Comparison of ENCODE assay signal across 12 cellular contexts in genomic region chr16:7313170-7313569, GRCh38. TPM values are rescaled to one million over a fixed set of nuclear protein-coding genes. Genes with fewer than 3 reads are reported as not detected.
DNase-seq lines count a peak whose midpoint lies in the region; ATAC-seq, FAIRE-seq and TF ChIP-seq lines count a peak whose summit lies in the region.
"Had no signal": no experiment of that assay in that cellular context is flagged by ENCODE, and none has a peak within 500 bp of the region (broad histone marks: within the 10 kb centered on the region; RNA-seq: fewer than 3 reads in every experiment).

No MANE protein-coding gene starts in this region.

- BruUV-seq in GM12878 (replicated peaks; lab: Mats Ljungman, UMichigan) = no TSS peak

- no peaks in the 10 kb centered on the region for H3K27me3 ChIP-seq in GM12878 (replicated peaks in 1 of 2; ENCODE audit: control insufficient read depth in 2 of 2, insufficient read depth in 2 of 2, low read length in 1 of 2)

- no peaks in the 10 kb centered on the region for H3K36me3 ChIP-seq in GM12878 (ENCODE audit: control insufficient read depth in 2 of 2, insufficient read depth in 2 of 2, low read length in 1 of 2)

- SMC1A ChIA-PET in GM12878 (lab: Charles Lee; ENCODE audit: uncharacterized antibody, unreplicated experiment) = no interaction called here

- TF ChIP-seq EP300 in GM12878 (IDR thresholded peaks at IDR 0.05; ENCODE audit: borderline replicate concordance in 1 of 2, control insufficient read depth in 1 of 2, low read depth in 2 of 2, low read length in 2 of 2) = no peak

- peaks cover 17% of the 10 kb centered on the region for H3K4me1 Mint-ChIP-seq in nephron

- POLR2A ChIA-PET in GM12878 (lab: Charles Lee) = no interaction called here

- H2AFZ ChIP-seq in GM12878 (ENCODE audit: control insufficient read depth, low read depth, low read length) = no peak overlapping the region

- H3K4me1 ChIP-seq in GM12878 (ENCODE audit: control insufficient read depth, insufficient read depth, low read length) = no peaks in the 10 kb centered on the region

- no peak for FAIRE-seq in GM12878 (lab: Jason Lieb, UNC)

- H4K20me1 ChIP-seq in GM12878 (ENCODE audit: control insufficient read depth, insufficient read depth) = no peaks in the 10 kb centered on the region

- no peak overlapping the region for H3K4me3 Mint-ChIP-seq in nephron

- H3K4me2 ChIP-seq in GM12878 (ENCODE audit: control insufficient read depth, insufficient read depth) = no peak overlapping the region

- TF ChIP-seq CTCF in LNCaP clone FGC (IDR thresholded peaks at IDR 0.05; ENCODE audit: control insufficient read depth, extremely low read depth, insufficient read depth) = peak; percentile 32
- TF ChIP-seq CTCF in GM12878 (IDR thresholded peaks at IDR 0.05 in 2 of 3, conservative IDR thresholded peaks at IDR 0.05 in 1 of 3; ENCODE audit: control insufficient read depth in 2 of 3, extremely low read depth in 1 of 3, insufficient read depth in 1 of 3, low read depth in 3 of 3, low read length in 3 of 3) = peak in 2 of 3 experiments; percentile 2 to 21; a peak in 2 of 6 replicates
- TF ChIP-seq CTCF in nephron (IDR thresholded peaks at IDR 0.05; ENCODE audit: unreplicated experiment in 3 of 3) = peak; percentile 61 to 74 (median 64)
- no peak for TF ChIP-seq CTCF in omental fat pad (IDR thresholded peaks at IDR 0.05)

- in situ Hi-C loops in GM12878 (cut with MboI) = no loop called here

- H3K4me3 ChIP-seq in LNCaP clone FGC (ENCODE audit: low read depth, low read length) (no peak overlapping the region), GM12878 (no peak overlapping the region)

- H3K27ac Mint-ChIP-seq in nephron = no peak overlapping the region

- no peak for TF ChIP-seq POLR2A in GM12878 (IDR thresholded peaks at IDR 0.05; ENCODE audit: low read depth, low read length)

- RAD21 ChIA-PET in GM12878 (lab: Charles Lee; ENCODE audit: unreplicated experiment) = no interaction called here

- H3K27ac ChIP-seq in GM12878 (ENCODE audit: control insufficient read depth, insufficient read depth) = no peak overlapping the region

- intact Hi-C loops in GM12878 (cut with micrococcal nuclease; ENCODE audit: unreplicated experiment) = no loop called here

- no peaks in the 10 kb centered on the region for H3K36me3 Mint-ChIP-seq in nephron (ENCODE audit: low read depth)

- no peaks in the 10 kb centered on the region for H3K9me3 Mint-ChIP-seq in nephron

- H3K27me3 Mint-ChIP-seq in nephron (ENCODE audit: low read depth) = peaks cover 21% of the 10 kb centered on the region

- DNase-seq in ELF-1 (ENCODE audit: low read depth, low spot score) = peak; percentile 37
- no peak for DNase-seq in LNCaP clone FGC (ENCODE audit: low read depth)
- DNase-seq in GM12878 (ENCODE audit: low read depth, low spot score) = no peak
- DNase-seq in AG20443 (ENCODE audit: low spot score) = no peak
- DNase-seq in omental fat pad (ENCODE audit: low spot score) = no peak
- DNase-seq in SHP77 treated with DMSO at 0.1 percent for 48 hours (lab: John Stamatoyannopoulos, UW) = no peak
- no peak for DNase-seq in cortex of kidney (lab: John Stamatoyannopoulos, UW)
- DNase-seq: activated naive CD4-positive, alpha-beta T cell treated with anti-CD3 and anti-CD28 coated beads, Interleukin-2, amount 50 U/mL, for 16 hours; EL; stimulated activated naive CD4-positive, alpha-beta T cell treated with Interleukin-2 at 50 U/mL for 16 hours had no signal

- CTCF ChIA-PET in GM12878 (lab: Yijun Ruan, JAX) = no interaction called here

- H3K9me3 ChIP-seq in GM12878 (replicated peaks; ENCODE audit: control insufficient read depth, insufficient read depth, low read length) = no peaks in the 10 kb centered on the region; the same call in 2 of the 3 replicates

- no peak for TF ChIP-seq RAD21 in GM12878 (IDR thresholded peaks at IDR 0.05; ENCODE audit: insufficient read depth, low read depth, low read length)

- H3K79me2 ChIP-seq in GM12878 (ENCODE audit: control insufficient read depth, insufficient read depth, low read length) = no peaks in the 10 kb centered on the region

- H3K9ac ChIP-seq in GM12878 (ENCODE audit: control insufficient read depth, insufficient read depth, low read length) = no peak overlapping the region

- ATAC-seq in GM12878 (no peak), omental fat pad (ENCODE audit: low FRiP score) (no peak)
- ATAC-seq: activated CD4-positive, CD25-positive, alpha-beta regulatory T cell treated with anti-CD3 and anti-CD28 coated beads, Interleukin-2, amount 50 U/mL, for 24 hours had no signal

- WGBS in GM12878 (ENCODE audit: insufficient coverage, insufficient replicate concordance, low lambda C conversion rate, missing lambda C conversion rate) = 42% methylated on average over 5 of the region's 5 CpGs

TF ChIP-seq in GM12878, 131 proteins besides CTCF, POLR2A, EP300 and RAD21 (continues in another document):
- TF ChIP-seq KLF5 (IDR thresholded peaks at IDR 0.05; ENCODE audit: partially characterized antibody) = no peak
- no peak for TF ChIP-seq CUX1 (IDR thresholded peaks at IDR 0.05; ENCODE audit: insufficient replicate concordance, low read depth, low read length)
- no peak for TF ChIP-seq RAD51 (IDR thresholded peaks at IDR 0.05)
- no peak for TF ChIP-seq TCF7 (IDR thresholded peaks at IDR 0.05; ENCODE audit: borderline replicate concordance)
- TF ChIP-seq CBX3 (IDR thresholded peaks at IDR 0.05; ENCODE audit: borderline replicate concordance, low read depth) = no peak
- no peak for TF ChIP-seq WRNIP1 (IDR thresholded peaks at IDR 0.05; ENCODE audit: borderline replicate concordance, low read depth, low read length)
- no peak for TF ChIP-seq RCOR1 (conservative IDR thresholded peaks at IDR 0.05; ENCODE audit: low read depth, low read length)
- no peak for TF ChIP-seq SRF (IDR thresholded peaks at IDR 0.05; ENCODE audit: low read depth in 2 of 2, low read length in 2 of 2)
- no peak for TF ChIP-seq ZNF217 (IDR thresholded peaks at IDR 0.05)
- no peak for TF ChIP-seq POU2F2 (IDR thresholded peaks at IDR 0.05; ENCODE audit: borderline replicate concordance, low read depth, low read length)

RNA-seq across cellular contexts. Expression of gene RBFOX1, which starts 19.5 kb away (rescaled TPM):
- 0.81 TPM in 1 of 2 replicates, not detected in the other for total RNA-seq in GM12878 (2013; cell fraction: nucleolus; rRNA removed)
- total RNA-seq in GM12878 (2014; rRNA removed) = not detected in 2 replicates
- total RNA-seq in GM12878 (2014; rRNA removed; fragmentation: Illumina TruSeq; extraction: Trizol) = not detected in 2 replicates
- total RNA-seq in GM12878 (2021) = not detected in 2 replicates
- not detected for polyA plus RNA-seq in GM12878 (2011; ENCODE audit: low read depth)
- polyA plus RNA-seq in GM12878 (2011; rRNA removed) = 0.66 and 0.87 TPM in 2 replicates
- 0.69 and 0.74 TPM in 2 replicates for polyA plus RNA-seq in GM12878 (2011; cell fraction: cytosol; rRNA removed)
- 2.7 and 3.0 TPM in 2 replicates for polyA plus RNA-seq in GM12878 (2011; cell fraction: nucleus; rRNA removed)
- 0.08 TPM in 1 of 2 replicates, not detected in the other for polyA plus RNA-seq in GM12878 (2012)
- polyA plus RNA-seq in GM12878 (2014; fragmentation: Illumina TruSeq; extraction: Trizol) = not detected in 2 replicates
- polyA plus RNA-seq in GM12878 (2014; fragmentation: Nextera tagmentation; extraction: Ambion mirVana) = not detected
- polyA plus RNA-seq in GM12878 (2014; rRNA removed) = not detected in 2 replicates
- polyA plus RNA-seq in GM12878 (2016; fragmentation: Nextera tagmentation; extraction: Ambion mirVana) = not detected
- polyA minus RNA-seq in GM12878 (2011; rRNA and poly(A)+ RNA removed) = 2.0 and 2.1 TPM in 2 replicates
- not detected in 2 replicates for polyA minus RNA-seq in GM12878 (2011; cell fraction: cytosol; rRNA and poly(A)+ RNA removed)
- polyA minus RNA-seq in GM12878 (2011; cell fraction: nucleus; rRNA and poly(A)+ RNA removed) = 8.7 and 15.4 TPM in 2 replicates
- total RNA-seq in omental fat pad = 1 to 10 TPM in 2 of 4 donors, under 1 TPM in 1, not detected in 1; 0.24 to 2.9 (median 1.1) TPM

Comparison
In these comparisons a context has a peak if more than half of its experiments do, and no peak if none do; other contexts are left out.
1. CTCF ChIP-seq: peak in LNCaP clone FGC (single experiment), GM12878 (2 of 3) and nephron (3 of 3); none in omental fat pad (0 of 3).